ENCODE assay signal across 1 cellular context in the genomic region with DNA sequence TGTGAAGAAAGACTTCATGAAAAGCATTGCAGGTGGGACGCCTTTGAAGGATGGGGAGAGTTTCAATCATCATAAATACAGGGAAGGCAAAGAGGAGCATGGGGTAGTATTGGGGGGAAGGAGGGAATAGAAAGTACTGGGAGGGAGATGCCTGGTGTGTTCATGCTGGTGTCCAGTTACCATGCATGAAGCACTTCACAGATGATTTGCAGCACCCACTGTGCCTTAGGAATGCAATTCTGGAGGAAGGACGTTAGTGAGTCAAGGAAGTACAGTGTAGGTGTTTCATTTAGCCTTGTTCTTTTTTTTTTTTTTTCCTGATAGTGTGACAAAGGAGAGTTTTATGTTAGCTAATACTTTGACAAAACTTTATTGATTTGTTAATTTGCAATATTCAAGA.
TF ChIP-seq lines count a peak whose summit lies in the region.

No MANE protein-coding gene starts in this region.

TF ChIP-seq in GM23338, 12 proteins besides CTCF, POLR2A, EP300 and RAD21 (continued from another document):
- TF ChIP-seq ZNF462 (CRISPR knock-in tag; IDR thresholded peaks at IDR 0.05): no peak
- no peak for TF ChIP-seq ZNF331 (CRISPR knock-in tag; IDR thresholded peaks at IDR 0.05; ENCODE audit: low read depth)
- TF ChIP-seq, protein P1, sequence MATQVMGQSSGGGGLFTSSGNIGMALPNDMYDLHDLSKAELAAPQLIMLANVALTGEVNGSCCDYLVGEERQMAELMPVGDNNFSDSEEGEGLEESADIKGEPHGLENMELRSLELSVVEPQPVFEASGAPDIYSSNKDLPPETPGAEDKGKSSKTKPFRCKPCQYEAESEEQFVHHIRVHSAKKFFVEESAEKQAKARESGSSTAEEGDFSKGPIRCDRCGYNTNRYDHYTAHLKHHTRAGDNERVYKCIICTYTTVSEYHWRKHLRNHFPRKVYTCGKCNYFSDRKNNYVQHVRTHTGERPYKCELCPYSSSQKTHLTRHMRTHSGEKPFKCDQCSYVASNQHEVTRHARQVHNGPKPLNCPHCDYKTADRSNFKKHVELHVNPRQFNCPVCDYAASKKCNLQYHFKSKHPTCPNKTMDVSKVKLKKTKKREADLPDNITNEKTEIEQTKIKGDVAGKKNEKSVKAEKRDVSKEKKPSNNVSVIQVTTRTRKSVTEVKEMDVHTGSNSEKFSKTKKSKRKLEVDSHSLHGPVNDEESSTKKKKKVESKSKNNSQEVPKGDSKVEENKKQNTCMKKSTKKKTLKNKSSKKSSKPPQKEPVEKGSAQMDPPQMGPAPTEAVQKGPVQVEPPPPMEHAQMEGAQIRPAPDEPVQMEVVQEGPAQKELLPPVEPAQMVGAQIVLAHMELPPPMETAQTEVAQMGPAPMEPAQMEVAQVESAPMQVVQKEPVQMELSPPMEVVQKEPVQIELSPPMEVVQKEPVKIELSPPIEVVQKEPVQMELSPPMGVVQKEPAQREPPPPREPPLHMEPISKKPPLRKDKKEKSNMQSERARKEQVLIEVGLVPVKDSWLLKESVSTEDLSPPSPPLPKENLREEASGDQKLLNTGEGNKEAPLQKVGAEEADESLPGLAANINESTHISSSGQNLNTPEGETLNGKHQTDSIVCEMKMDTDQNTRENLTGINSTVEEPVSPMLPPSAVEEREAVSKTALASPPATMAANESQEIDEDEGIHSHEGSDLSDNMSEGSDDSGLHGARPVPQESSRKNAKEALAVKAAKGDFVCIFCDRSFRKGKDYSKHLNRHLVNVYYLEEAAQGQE (IDR thresholded peaks at IDR 0.05; ENCODE audit: unreplicated experiment): no peak
- no peak for TF ChIP-seq CREB1 (CRISPR knock-in tag; IDR thresholded peaks at IDR 0.05; ENCODE audit: low read depth)
- TF ChIP-seq JUNB (IDR thresholded peaks at IDR 0.05; ENCODE audit: unreplicated experiment): no peak
- no peak for TF ChIP-seq STAT1 (IDR thresholded peaks at IDR 0.05; ENCODE audit: unreplicated experiment)
- no peak for TF ChIP-seq NANOG (IDR thresholded peaks at IDR 0.05; ENCODE audit: borderline replicate concordance)
- TF ChIP-seq ZNF114 (CRISPR knock-in tag; IDR thresholded peaks at IDR 0.05): no peak
TF ChIP-seq in GM23338: peak in this region for 0.
